ENCODE assay signal across 26 cellular contexts in genomic region chr10:30968711-30969110, GRCh38.
"Had no signal": no experiment of that assay in that cellular context is flagged by ENCODE, and none has a peak within 500 bp of the region (broad histone marks: within the 10 kb centered on the region; RNA-seq: fewer than 3 reads in every experiment).

No MANE protein-coding gene starts in this region.

- DNase-seq: activated CD4-positive, alpha-beta memory T cell treated with anti-CD3 and anti-CD28 coated beads for 36 hours; activated gamma-delta T cell treated with Interleukin-2 at 50 U/mL for 16 hours; activated T-cell treated with anti-CD3 and anti-CD28 coated beads, Interleukin-2, amount 50 U/mL, for 72 hours; aorta; brain microvascular endothelial cell; central memory CD4-positive, alpha-beta T cell; effector memory CD4-positive, alpha-beta T cell; foreskin melanocyte; glutamatergic neuron; hippocampal formation; kidney glomerular epithelial cell; left lung; naive thymus-derived CD8-positive, alpha-beta T cell; psoas muscle; stimulated activated CD4-positive, alpha-beta T cell treated with anti-CD3 and anti-CD28 coated beads, Interleukin-12 subunit alpha, Interleukin-12 subunit beta, amount 100 ng/mL, for 4 hours; stimulated activated CD4-positive, alpha-beta T cell treated with anti-CD3 and anti-CD28 coated beads, Interleukin-4, amount 100 ng/mL, for 4 hours; stimulated activated naive CD8-positive, alpha-beta T cell treated with anti-CD3 and anti-CD28 coated beads, Interleukin-15, amount 100 ng/mL, for 72 hours; T-cell had no signal

- H3K9me3 ChIP-seq: left lung, psoas muscle, right atrium auricular region, suprapubic skin, tibial nerve had no signal

- H3K36me3 ChIP-seq: brain microvascular endothelial cell, right atrium auricular region, suprapubic skin, tibial nerve had no signal

- H3K27ac Mint-ChIP-seq: activated CD4-positive, alpha-beta memory T cell treated with anti-CD3 and anti-CD28 coated beads for 36 hours; activated naive CD4-positive, alpha-beta T cell treated with anti-CD3 and anti-CD28 coated beads, Interleukin-2, amount 50 U/mL, for 24 hours; activated T-cell treated with anti-CD3 and anti-CD28 coated beads, Interleukin-2, amount 50 U/mL, for 72 hours; naive thymus-derived CD8-positive, alpha-beta T cell; stimulated activated naive CD8-positive, alpha-beta T cell treated with anti-CD3 and anti-CD28 coated beads, Interleukin-15, amount 100 ng/mL, for 72 hours; T-cell; WTC11 had no signal

- H3K36me3 Mint-ChIP-seq: activated CD4-positive, alpha-beta memory T cell treated with anti-CD3 and anti-CD28 coated beads for 36 hours; mesothelial cell of epicardium; WTC11 had no signal

- ATAC-seq: activated T-cell treated with anti-CD3 and anti-CD28 coated beads, Interleukin-2, amount 50 U/mL, for 72 hours; esophagus mucosa; naive thymus-derived CD8-positive, alpha-beta T cell; stimulated activated naive CD8-positive, alpha-beta T cell treated with anti-CD3 and anti-CD28 coated beads, Interleukin-15, amount 100 ng/mL, for 72 hours; T-cell; WTC11 had no signal

- H3K27ac ChIP-seq: brain microvascular endothelial cell, suprapubic skin had no signal

- H3K27me3 Mint-ChIP-seq: activated CD4-positive, alpha-beta memory T cell treated with anti-CD3 and anti-CD28 coated beads for 36 hours; activated naive CD4-positive, alpha-beta T cell treated with anti-CD3 and anti-CD28 coated beads, Interleukin-2, amount 50 U/mL, for 24 hours; naive thymus-derived CD8-positive, alpha-beta T cell; stimulated activated naive CD8-positive, alpha-beta T cell treated with anti-CD3 and anti-CD28 coated beads, Interleukin-15, amount 100 ng/mL, for 72 hours; T-cell had no signal

- H3K4me3 ChIP-seq: left lung, psoas muscle, right atrium auricular region, suprapubic skin, tibial nerve had no signal

- FAIRE-seq: colon had no signal

- H3K4me3 Mint-ChIP-seq: activated CD4-positive, alpha-beta memory T cell treated with anti-CD3 and anti-CD28 coated beads for 36 hours; activated naive CD4-positive, alpha-beta T cell treated with anti-CD3 and anti-CD28 coated beads, Interleukin-2, amount 50 U/mL, for 24 hours; activated T-cell treated with anti-CD3 and anti-CD28 coated beads, Interleukin-2, amount 50 U/mL, for 72 hours; mesothelial cell of epicardium; naive thymus-derived CD8-positive, alpha-beta T cell; stimulated activated naive CD8-positive, alpha-beta T cell treated with anti-CD3 and anti-CD28 coated beads, Interleukin-15, amount 100 ng/mL, for 72 hours; T-cell; WTC11 had no signal

- H3K27me3 ChIP-seq: brain microvascular endothelial cell, left lung, right atrium auricular region, suprapubic skin, tibial nerve had no signal

- H3K9me3 Mint-ChIP-seq: activated CD4-positive, alpha-beta memory T cell treated with anti-CD3 and anti-CD28 coated beads for 36 hours; activated naive CD4-positive, alpha-beta T cell treated with anti-CD3 and anti-CD28 coated beads, Interleukin-2, amount 50 U/mL, for 24 hours; activated T-cell treated with anti-CD3 and anti-CD28 coated beads, Interleukin-2, amount 50 U/mL, for 72 hours; mesothelial cell of epicardium; stimulated activated naive CD8-positive, alpha-beta T cell treated with anti-CD3 and anti-CD28 coated beads, Interleukin-15, amount 100 ng/mL, for 72 hours; T-cell had no signal
